In the genomic region with DNA sequence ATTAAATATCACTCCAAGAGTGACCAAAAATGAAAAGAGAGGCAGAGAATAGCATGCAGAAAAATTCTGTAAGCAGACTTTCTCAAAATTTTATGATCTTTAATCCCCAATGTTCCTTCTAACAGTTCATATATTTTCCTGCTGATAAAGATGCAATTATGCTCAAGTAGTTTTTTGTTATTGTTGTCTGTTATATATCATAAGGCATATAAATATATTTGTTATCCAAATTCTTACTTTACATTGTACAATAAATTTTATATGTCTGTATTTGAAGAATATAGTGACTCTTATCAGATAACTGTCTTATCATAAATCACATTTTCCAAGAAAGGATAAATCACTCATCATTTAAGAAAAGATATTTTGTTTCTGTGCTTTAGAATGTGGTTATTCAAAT, we compare ENCODE assay signal across 21 cellular contexts. TPM values are rescaled to one million over a fixed set of nuclear protein-coding genes. Genes with fewer than 3 reads are reported as not detected.
"Had no signal": no experiment of that assay in that cellular context is flagged by ENCODE, and none has a peak within 500 bp of the region (broad histone marks: within the 10 kb centered on the region; RNA-seq: fewer than 3 reads in every experiment).

No MANE protein-coding gene starts in this region.

- H3K27me3 ChIP-seq: brain microvascular endothelial cell, pancreas, right lobe of liver, tibial nerve had no signal

- H3K9me3 ChIP-seq: pancreas, right lobe of liver, tibial nerve had no signal

- H3K4me3 ChIP-seq: right lobe of liver, tibial nerve had no signal

- DNase-seq: activated CD4-positive, alpha-beta T cell treated with anti-CD3 and anti-CD28 coated beads, Interleukin-2, amount 10 ng/mL, durations not matched to agents 7 days and 5 days; activated CD4-positive, CD25-positive, alpha-beta regulatory T cell treated with anti-CD3 and anti-CD28 coated beads, Interleukin-2, amount 50 U/mL, for 72 hours; activated CD8-positive, alpha-beta T cell treated with anti-CD3 and anti-CD28 coated beads, Interleukin-2, amount 10 ng/mL, durations not matched to agents 7 days and 5 days; activated gamma-delta T cell treated with Interleukin-2 at 50 U/mL for 16 hours; activated T-cell treated with anti-CD3 and anti-CD28 coated beads, Interleukin-2, amount 50 U/mL, for 1 hour; anterior cingulate cortex; brain microvascular endothelial cell; caudate nucleus; effector CD4-positive, alpha-beta T cell; midbrain; nephron progenitor cell; pancreas; right lobe of liver; stimulated activated CD4-positive, alpha-beta T cell treated with anti-CD3 and anti-CD28 coated beads, Interleukin-1b, Interleukin-23, amount 100 ng/mL, for 48 hours; substantia nigra; T-helper 1 cell; WERI-Rb-1 had no signal

- H3K36me3 ChIP-seq: brain microvascular endothelial cell, pancreas, right lobe of liver, tibial nerve, WERI-Rb-1 had no signal

- H3K4me1 ChIP-seq: pancreas, right lobe of liver had no signal

- H3K27ac ChIP-seq: brain microvascular endothelial cell, pancreas, tibial nerve, WERI-Rb-1 had no signal

- ATAC-seq: activated CD8-positive, alpha-beta T cell treated with anti-CD3 and anti-CD28 coated beads, Interleukin-2, amount 10 ng/mL, durations not matched to agents 7 days and 5 days; left lobe of liver; pancreas; right lobe of liver had no signal

RNA-seq across cellular contexts. Expression of a gene that starts 2.7 kb away (rescaled TPM):
- total RNA-seq: activated CD4-positive, alpha-beta T cell treated with anti-CD3 and anti-CD28 coated beads, Interleukin-2, amount 10 ng/mL, durations not matched to agents 7 days and 5 days; activated CD8-positive, alpha-beta T cell treated with anti-CD3 and anti-CD28 coated beads, Interleukin-2, amount 10 ng/mL, durations not matched to agents 7 days and 5 days had no signal

RNA-seq across cellular contexts. Expression of a gene that starts 40.5 kb away (rescaled TPM):
- total RNA-seq: activated CD4-positive, alpha-beta T cell treated with anti-CD3 and anti-CD28 coated beads, Interleukin-2, amount 10 ng/mL, durations not matched to agents 7 days and 5 days; activated CD8-positive, alpha-beta T cell treated with anti-CD3 and anti-CD28 coated beads, Interleukin-2, amount 10 ng/mL, durations not matched to agents 7 days and 5 days; myocyte; pancreas; pulmonary artery endothelial cell had no signal
